ENCODE assay signal across 26 cellular contexts in genomic region chr11:32581556-32581955, GRCh38. TPM values are rescaled to one million over a fixed set of nuclear protein-coding genes. Genes with fewer than 3 reads are reported as not detected.
DNase-seq lines count a peak whose midpoint lies in the region; ATAC-seq, FAIRE-seq and TF ChIP-seq lines count a peak whose summit lies in the region.
"Had no signal": no experiment of that assay in that cellular context is flagged by ENCODE, and none has a peak within 500 bp of the region (broad histone marks: within the 10 kb centered on the region; RNA-seq: fewer than 3 reads in every experiment).

No MANE protein-coding gene starts in this region.

- intact Hi-C loops in HepG2 (cut with micrococcal nuclease; ENCODE audit: unreplicated experiment) (loop anchor here (5.0 kb wide), 1 partner anchor 134 kb away; no protein-coding TSS in a partner anchor), right lobe of liver (cut with DNase I) (no loop called here), GM12878 (cut with micrococcal nuclease; ENCODE audit: unreplicated experiment) (no loop called here)

- 0 out of 2 replicates have a peak overlapping the region, but pooled peaks have one; percentile 32 for H3K9ac ChIP-seq in HepG2 (ENCODE audit: insufficient read depth, low read depth, low read length)
- no peak overlapping the region for H3K9ac ChIP-seq in GM12878 (ENCODE audit: control insufficient read depth, insufficient read depth, low read length)
- H3K9ac ChIP-seq: BLaER1 treated with 17β-estradiol and CSF1 and Interleukin-3, amounts not matched to agents 10 nM and 100 nM; SK-N-SH had no signal

- H3K4me2 ChIP-seq in HepG2 (ENCODE audit: low read depth, low read length) (peak overlapping the region; percentile 72), GM12878 (ENCODE audit: control insufficient read depth, insufficient read depth) (no peak overlapping the region)
- H3K4me2 ChIP-seq: BLaER1 treated with 17β-estradiol and CSF1 and Interleukin-3, amounts not matched to agents 10 nM and 100 nM; SK-N-SH had no signal

- WGBS in HepG2 (ENCODE audit: low lambda C conversion rate): 39% methylated on average over 3 of the region's 3 CpGs
- WGBS in right lobe of liver (ENCODE audit: insufficient coverage, low coverage, low lambda C conversion rate, missing lambda C conversion rate): 72% methylated on average over 2 of the region's 3 CpGs
- WGBS in GM12878 (ENCODE audit: insufficient coverage, insufficient replicate concordance, low lambda C conversion rate, missing lambda C conversion rate): 76% methylated on average over 3 of the region's 3 CpGs

- peak overlapping the region; percentile 11 for H3K27ac Mint-ChIP-seq in type B pancreatic cell

- in situ Hi-C loops in HepG2 (cut with HindIII; ENCODE audit: extremely low pct_ligation_motif_present, low pct_unique_long_range_greater_than_20kb) (no loop called here), GM12878 (cut with MboI) (no loop called here)

- peaks cover 2% of the 10 kb centered on the region for H3K27me3 Mint-ChIP-seq in type B pancreatic cell
- H3K27me3 Mint-ChIP-seq: CD4-positive, alpha-beta memory T cell had no signal

- H3K4me1 ChIP-seq in HepG2 (ENCODE audit: insufficient read depth, low read length): peaks cover 40% of the 10 kb centered on the region
- H3K4me1 ChIP-seq in right lobe of liver: peaks cover 0 to 9% (median 0%) of the 10 kb centered on the region in 4 donors
- peaks cover 4% of the 10 kb centered on the region; the same call in 1 of the 2 replicates for H3K4me1 ChIP-seq in GM12878 (ENCODE audit: control insufficient read depth, insufficient read depth, low read length)

- no peak overlapping the region for H3K4me3 Mint-ChIP-seq in type B pancreatic cell

- CTCF ChIA-PET in HepG2 (lab: Yijun Ruan, JAX; ENCODE audit: low intra/inter-chr PET ratio, low total read pairs): no interaction called here
- CTCF ChIA-PET in GM12878 (lab: Yijun Ruan, JAX): no interaction called here

- H3K27ac ChIP-seq in HepG2 (ENCODE audit: extremely low read length, insufficient read depth, low read length): no peak overlapping the region
- H3K27ac ChIP-seq in right lobe of liver: no peak overlapping the region
- H3K27ac ChIP-seq in GM12878 (ENCODE audit: control insufficient read depth, insufficient read depth): no peak overlapping the region
- H3K27ac ChIP-seq: 22Rv1; BLaER1 treated with 17β-estradiol and CSF1 and Interleukin-3, amounts not matched to agents 10 nM and 100 nM had no signal

- BruUV-seq in HepG2 (replicated peaks; lab: Mats Ljungman, UMichigan) (no TSS peak), GM12878 (replicated peaks; lab: Mats Ljungman, UMichigan) (no TSS peak)

- SMC1A ChIA-PET in GM12878 (lab: Charles Lee; ENCODE audit: uncharacterized antibody, unreplicated experiment): no interaction called here

- no peak for DNase-seq in HepG2 (ENCODE audit: low spot score)
- DNase-seq in right lobe of liver: no peak
- no peak for DNase-seq in GM12878 (ENCODE audit: low read depth, low spot score)
- DNase-seq in type B pancreatic cell (ENCODE audit: extremely low spot score, unreplicated experiment): no peak
- DNase-seq in HCEC 1CT: no peak
- no peak for DNase-seq in NCI-H2171 treated with DMSO at 0.1 percent for 48 hours (lab: John Stamatoyannopoulos, UW)
- DNase-seq: CD4-positive, alpha-beta memory T cell; DMS 273 treated with DMSO at 0.1 percent for 48 hours; DMS79 treated with DMSO at 0.1 percent for 48 hours; GOT3; KBM-7; NCI-H1092 treated with DMSO at 0.1 percent for 48 hours; NCI-H146; NCI-H2029; NCI-H345; NCI-H524; NCI-H774; RPMI8226; SIG-M5; SK-N-SH had no signal

- H4K20me1 ChIP-seq in HepG2 (ENCODE audit: insufficient read depth, low read length): peaks cover 18% of the 10 kb centered on the region
- no peaks in the 10 kb centered on the region for H4K20me1 ChIP-seq in GM12878 (ENCODE audit: control insufficient read depth, insufficient read depth)

- no peak for ATAC-seq in HepG2
- ATAC-seq in right lobe of liver: no peak
- ATAC-seq in GM12878: no peak
- peak; percentile 72 for ATAC-seq in esophagus mucosa
- ATAC-seq in HG03457 (IDR thresholded peaks at IDR 0.05; ENCODE audit: unreplicated experiment): no peak

- TF ChIP-seq POLR2A in HepG2 (IDR thresholded peaks at IDR 0.05; ENCODE audit: insufficient read depth in 1 of 2, low read depth in 2 of 2, low read length in 2 of 2) (no peak), right lobe of liver (IDR thresholded peaks at IDR 0.05) (no peak), GM12878 (IDR thresholded peaks at IDR 0.05; ENCODE audit: low read depth, low read length) (no peak)

- TF ChIP-seq RAD21 in HepG2 (CRISPR knock-in tag; IDR thresholded peaks at IDR 0.05): no peak
- TF ChIP-seq RAD21 in GM12878 (IDR thresholded peaks at IDR 0.05; ENCODE audit: insufficient read depth, low read depth, low read length): no peak

- peak overlapping the region; percentile 15 to 44 (median 34); a peak in 2 of 6 replicates for H3K4me3 ChIP-seq in HepG2 (replicated peaks in 1 of 3; ENCODE audit: insufficient read depth in 1 of 3, low read depth in 2 of 3, low read length in 3 of 3)
- no peak overlapping the region for H3K4me3 ChIP-seq in right lobe of liver
- H3K4me3 ChIP-seq in GM12878: no peak overlapping the region
- H3K4me3 ChIP-seq: BLaER1 treated with 17β-estradiol and CSF1 and Interleukin-3, amounts not matched to agents 10 nM and 100 nM had no signal

- RAD21 ChIA-PET in GM12878 (lab: Charles Lee; ENCODE audit: unreplicated experiment): no interaction called here

- TF ChIP-seq CTCF in HepG2 (CRISPR knock-in tag; IDR thresholded peaks at IDR 0.05): no peak
- TF ChIP-seq CTCF in right lobe of liver (IDR thresholded peaks at IDR 0.05): no peak
- TF ChIP-seq CTCF in GM12878 (IDR thresholded peaks at IDR 0.05 in 2 of 3, conservative IDR thresholded peaks at IDR 0.05 in 1 of 3; ENCODE audit: control insufficient read depth in 2 of 3, extremely low read depth in 1 of 3, insufficient read depth in 1 of 3, low read depth in 3 of 3, low read length in 3 of 3): no peak
- no peak for TF ChIP-seq CTCF in type B pancreatic cell (conservative IDR thresholded peaks at IDR 0.05)

- H3K9me3 ChIP-seq in HepG2 (ENCODE audit: low read length) (no peaks in the 10 kb centered on the region), right lobe of liver (no peaks in the 10 kb centered on the region), GM12878 (replicated peaks; ENCODE audit: control insufficient read depth, insufficient read depth, low read length) (no peaks in the 10 kb centered on the region; the same call in 1 of the 3 replicates)
- H3K9me3 ChIP-seq: Caco-2, SK-N-SH had no signal

- TF ChIP-seq EP300 in HepG2 (IDR thresholded peaks at IDR 0.05; ENCODE audit: low read depth in 2 of 2, low read length in 2 of 2) (no peak), HepG2 (CRISPR knock-in tag; IDR thresholded peaks at IDR 0.05; ENCODE audit: borderline replicate concordance) (no peak), GM12878 (IDR thresholded peaks at IDR 0.05; ENCODE audit: borderline replicate concordance in 1 of 2, control insufficient read depth in 1 of 2, low read depth in 2 of 2, low read length in 2 of 2) (no peak)

- peaks cover 20% of the 10 kb centered on the region for H3K4me1 Mint-ChIP-seq in type B pancreatic cell (ENCODE audit: unreplicated experiment)

- H3K27me3 ChIP-seq in HepG2 (ENCODE audit: control insufficient read depth in 1 of 2, insufficient read depth in 2 of 2, low read length in 2 of 2): no peaks in the 10 kb centered on the region; a peak in 1 of 5 replicates
- no peaks in the 10 kb centered on the region for H3K27me3 ChIP-seq in right lobe of liver
- H3K27me3 ChIP-seq in GM12878 (replicated peaks in 1 of 2; ENCODE audit: control insufficient read depth in 2 of 2, insufficient read depth in 2 of 2, low read length in 1 of 2): no peaks in the 10 kb centered on the region
- H3K27me3 ChIP-seq: BLaER1 treated with 17β-estradiol and CSF1 and Interleukin-3, amounts not matched to agents 10 nM and 100 nM had no signal

- H3K79me2 ChIP-seq in HepG2 (ENCODE audit: insufficient read depth, low read length): peaks cover 25% of the 10 kb centered on the region
- H3K79me2 ChIP-seq in GM12878 (ENCODE audit: control insufficient read depth, insufficient read depth, low read length): peaks cover 33% of the 10 kb centered on the region

- POLR2A ChIA-PET in HepG2 (lab: Yijun Ruan, JAX): no interaction called here
- POLR2A ChIA-PET in GM12878 (lab: Charles Lee): no interaction called here

- FAIRE-seq in HepG2 (lab: Jason Lieb, UNC) (no peak), GM12878 (lab: Jason Lieb, UNC) (no peak)
- FAIRE-seq: GM12891 had no signal

- H3K36me3 ChIP-seq in HepG2 (replicated peaks in 1 of 2; ENCODE audit: control insufficient read depth in 1 of 2, insufficient read depth in 2 of 2, low read length in 2 of 2): no peaks in the 10 kb centered on the region; a peak in 1 of 5 replicates
- no peaks in the 10 kb centered on the region for H3K36me3 ChIP-seq in right lobe of liver
- H3K36me3 ChIP-seq in GM12878 (ENCODE audit: control insufficient read depth in 2 of 2, insufficient read depth in 2 of 2, low read length in 1 of 2): 0 out of 4 replicates have a peak, but pooled peaks cover 0 to 3% of the 10 kb centered on the region in 2 experiments

- H3K36me3 Mint-ChIP-seq in type B pancreatic cell: peaks cover 2% of the 10 kb centered on the region

- H2AFZ ChIP-seq in HepG2 (ENCODE audit: low read length): no peak overlapping the region
- peak overlapping the region; percentile 46 for H2AFZ ChIP-seq in GM12878 (ENCODE audit: control insufficient read depth, low read depth, low read length)

- H3K9me3 Mint-ChIP-seq in type B pancreatic cell: no peaks in the 10 kb centered on the region
- H3K9me3 Mint-ChIP-seq: CD4-positive, alpha-beta memory T cell had no signal

RNA-seq across cellular contexts. Expression of gene EIF3M, which starts 2.1 kb away (rescaled TPM):
- total RNA-seq in HepG2 (2016; rRNA removed; fragmentation: Illumina TruSeq; extraction: Trizol) (389 and 593 TPM in 2 replicates), right lobe of liver (100 to 1,000 TPM in 2 of 6 experiments, 10 to 100 TPM in 4; 61.4 to 254 (median 90.2) TPM), GM12878 (2014; rRNA removed) (463 and 536 TPM in 2 replicates), GM12878 (2014; rRNA removed; fragmentation: Illumina TruSeq; extraction: Trizol) (562 and 568 TPM in 2 replicates), GM12878 (2021) (389 and 392 TPM in 2 replicates), esophagus mucosa (186 TPM), type B pancreatic cell (ENCODE audit: low replicate concordance) (256 and 269 TPM in 2 replicates)
- total RNA-seq in HepG2 (2016; cell fraction: cytosol; rRNA removed; fragmentation: Illumina TruSeq; extraction: Trizol; ENCODE audit: low read depth): 143 and 163 TPM in 2 replicates
- total RNA-seq in HepG2 (2016; cell fraction: insoluble cytoplasmic fraction; rRNA removed; fragmentation: Illumina TruSeq; extraction: Trizol): 382 and 605 TPM in 2 replicates
- 254 and 301 TPM in 2 replicates for total RNA-seq in HepG2 (2016; cell fraction: membrane; rRNA removed; fragmentation: Illumina TruSeq; extraction: Trizol)
- 198 and 212 TPM in 2 replicates for total RNA-seq in HepG2 (2016; cell fraction: nucleus; rRNA removed; fragmentation: Illumina TruSeq; extraction: Trizol)
- polyA plus RNA-seq in HepG2 (2011; rRNA removed) (226 and 279 TPM in 2 replicates), GM12878 (2011; rRNA removed) (641 and 834 TPM in 2 replicates), GM12878 (2014; fragmentation: Illumina TruSeq; extraction: Trizol) (781 and 968 TPM in 2 replicates), GM12878 (2014; fragmentation: Nextera tagmentation; extraction: Ambion mirVana) (1,000 to 10,000 TPM; 1,121 to 1,205 TPM), GM12878 (2014; rRNA removed) (473 and 574 TPM in 2 replicates), GM12878 (2016; fragmentation: Nextera tagmentation; extraction: Ambion mirVana) (100 to 1,000 TPM; 539 to 612 TPM)
- polyA plus RNA-seq in HepG2 (2011; cell fraction: cytosol; rRNA removed): 204 and 312 TPM in 2 replicates
- 107 and 136 TPM in 2 replicates for polyA plus RNA-seq in HepG2 (2011; cell fraction: nucleus; rRNA removed)
- 338 and 453 TPM in 2 replicates for polyA plus RNA-seq in HepG2 (2012)
- polyA plus RNA-seq in HepG2 (2016; cell fraction: cytosol; fragmentation: Illumina TruSeq; extraction: Trizol; ENCODE audit: low read depth): 156 and 174 TPM in 2 replicates
- polyA plus RNA-seq in HepG2 (2016; cell fraction: insoluble cytoplasmic fraction; fragmentation: Illumina TruSeq; extraction: Trizol; ENCODE audit: low read depth): 573 and 611 TPM in 2 replicates
- 226 and 268 TPM in 2 replicates for polyA plus RNA-seq in HepG2 (2016; cell fraction: membrane; fragmentation: Illumina TruSeq; extraction: Trizol; ENCODE audit: low read depth)
- polyA plus RNA-seq in HepG2 (2016; cell fraction: nucleus; fragmentation: Illumina TruSeq; extraction: Trizol; ENCODE audit: insufficient read depth, low read depth): 317 and 325 TPM in 2 replicates
- polyA minus RNA-seq in HepG2 (2011; rRNA and poly(A)+ RNA removed; ENCODE audit: low replicate concordance): 48.7 and 110 TPM in 2 replicates
- 124 and 131 TPM in 2 replicates for polyA minus RNA-seq in HepG2 (2011; cell fraction: cytosol; rRNA and poly(A)+ RNA removed)
- 70.2 and 79.9 TPM in 2 replicates for polyA minus RNA-seq in HepG2 (2011; cell fraction: nucleus; rRNA and poly(A)+ RNA removed)
- total RNA-seq in GM12878 (2013; cell fraction: nucleolus; rRNA removed): 118 and 124 TPM in 2 replicates
- polyA plus RNA-seq in GM12878 (2011; ENCODE audit: low read depth): 282 TPM
- 319 and 434 TPM in 2 replicates for polyA plus RNA-seq in GM12878 (2011; cell fraction: cytosol; rRNA removed)
- 305 and 399 TPM in 2 replicates for polyA plus RNA-seq in GM12878 (2011; cell fraction: nucleus; rRNA removed)
- polyA plus RNA-seq in GM12878 (2012): 550 and 626 TPM in 2 replicates
- polyA minus RNA-seq in GM12878 (2011; rRNA and poly(A)+ RNA removed): 225 and 304 TPM in 2 replicates
- polyA minus RNA-seq in GM12878 (2011; cell fraction: cytosol; rRNA and poly(A)+ RNA removed): 116 and 146 TPM in 2 replicates
- polyA minus RNA-seq in GM12878 (2011; cell fraction: nucleus; rRNA and poly(A)+ RNA removed): 40.0 and 61.7 TPM in 2 replicates

Comparison
In these comparisons a context has a peak if more than half of its experiments do, and no peak if none do; other contexts are left out.
1. H3K4me3 ChIP-seq: peak in HepG2 (3 of 3); none in right lobe of liver (0 of 3) and GM12878 (single experiment).